ENCODE assay signal across 21 cellular contexts in the genomic region with DNA sequence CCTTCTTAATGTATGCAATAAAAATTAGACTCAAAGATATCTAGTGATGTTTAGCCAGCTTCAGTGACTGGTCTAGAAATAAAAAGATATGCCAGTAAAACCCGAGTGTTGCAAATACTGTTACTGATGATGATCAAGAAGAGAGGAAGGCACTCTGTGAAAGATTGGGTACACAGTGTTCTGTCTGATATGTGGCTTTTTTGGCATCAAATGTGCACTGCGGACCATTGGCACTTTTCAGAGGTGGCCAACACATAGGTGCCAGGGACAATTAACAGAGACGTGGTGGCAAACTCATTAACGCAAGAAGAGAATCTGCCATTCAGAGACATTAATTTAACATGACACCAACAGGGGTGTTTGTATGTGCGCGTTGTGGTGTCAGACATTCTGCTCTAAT.
DNase-seq lines count a peak whose midpoint lies in the region; ATAC-seq and TF ChIP-seq lines count a peak whose summit lies in the region.
"Had no signal": no experiment of that assay in that cellular context is flagged by ENCODE, and none has a peak within 500 bp of the region (broad histone marks: within the 10 kb centered on the region; RNA-seq: fewer than 3 reads in every experiment).

No MANE protein-coding gene starts in this region.

- no peak overlapping the region for H3K27ac ChIP-seq in left ventricle myocardium inferior (replicated peaks)
- H3K27ac ChIP-seq in osteoblast (ENCODE audit: low read depth, low read length), result no peak overlapping the region
- H3K27ac ChIP-seq: A549; BLaER1 treated with 17β-estradiol and CSF1 and Interleukin-3, amounts not matched to agents 10 nM and 100 nM had no signal

- intact Hi-C loops in Right ventricle myocardium inferior (cut with DNase I), result no loop called here
- intact Hi-C loops in left ventricle myocardium inferior (cut with micrococcal nuclease), result no loop called here
- intact Hi-C loops in left cardiac atrium (cut with DNase I), result no loop called here

- H3K9me3 ChIP-seq in left ventricle myocardium inferior (replicated peaks) (no peaks in the 10 kb centered on the region), osteoblast (ENCODE audit: low read depth, low read length) (no peaks in the 10 kb centered on the region)
- H3K9me3 ChIP-seq: A549; BE2C; BLaER1 treated with 17β-estradiol and CSF1 and Interleukin-3, amounts not matched to agents 10 nM and 100 nM had no signal

- H3K4me3 ChIP-seq in left ventricle myocardium inferior (no peak overlapping the region), osteoblast (ENCODE audit: insufficient read depth, low read length) (no peak overlapping the region)
- H3K4me3 ChIP-seq: A549; BLaER1 treated with 17β-estradiol and CSF1 and Interleukin-3, amounts not matched to agents 10 nM and 100 nM; GM23338 had no signal

- no peak overlapping the region for H2AFZ ChIP-seq in osteoblast (ENCODE audit: low read length)
- H2AFZ ChIP-seq: GM23338 had no signal

- DNase-seq in Right ventricle myocardium inferior (ENCODE audit: missing footprints), result no peak
- no peak for DNase-seq in left ventricle myocardium inferior
- peak; percentile 37 for DNase-seq in G401 (ENCODE audit: low spot score)
- no peak for DNase-seq in left cardiac atrium
- peak; percentile 44 for DNase-seq in osteoblast (ENCODE audit: insufficient read length, low spot score, missing footprints)
- DNase-seq: 8988T; ACHN; AML-193; BE2C; CD4-positive, alpha-beta T cell; CD8-positive, alpha-beta memory T cell; DMS 273 treated with DMSO at 0.1 percent for 48 hours; EL; GF-D8; H9 had no signal

- no peaks in the 10 kb centered on the region for H3K27me3 ChIP-seq in left ventricle myocardium inferior (ENCODE audit: low read depth)
- H3K27me3 ChIP-seq in osteoblast (ENCODE audit: insufficient read depth, low read length), result no peaks in the 10 kb centered on the region
- H3K27me3 ChIP-seq: BE2C; BLaER1 treated with 17β-estradiol and CSF1 and Interleukin-3, amounts not matched to agents 10 nM and 100 nM had no signal

- no peaks in the 10 kb centered on the region for H4K20me1 ChIP-seq in osteoblast (ENCODE audit: insufficient read depth, low read length)
- H4K20me1 ChIP-seq: BLaER1 treated with 17β-estradiol and CSF1 and Interleukin-3, amounts not matched to agents 10 nM and 100 nM had no signal

- no peaks in the 10 kb centered on the region for H3K79me2 ChIP-seq in osteoblast (ENCODE audit: insufficient read depth, low read length)

- ATAC-seq in Right ventricle myocardium inferior, result peak; percentile 66
- ATAC-seq in left cardiac atrium, result peak; percentile 78 to 84
- no peak for ATAC-seq in HG02884 (IDR thresholded peaks at IDR 0.05; ENCODE audit: unreplicated experiment)
- no peak for ATAC-seq in HG03175 (IDR thresholded peaks at IDR 0.05; ENCODE audit: unreplicated experiment)
- ATAC-seq: A549, GM23338, HCT116 had no signal

- no peak overlapping the region for H3K4me2 ChIP-seq in osteoblast (ENCODE audit: insufficient read depth, low read length)
- H3K4me2 ChIP-seq: A549; BLaER1 treated with 17β-estradiol and CSF1 and Interleukin-3, amounts not matched to agents 10 nM and 100 nM; GM23338 had no signal

- H3K36me3 ChIP-seq in left ventricle myocardium inferior (no peaks in the 10 kb centered on the region), osteoblast (ENCODE audit: insufficient read depth, low read length) (no peaks in the 10 kb centered on the region)
- H3K36me3 ChIP-seq: BE2C; BLaER1 treated with 17β-estradiol and CSF1 and Interleukin-3, amounts not matched to agents 10 nM and 100 nM had no signal

- peaks cover 10% of the 10 kb centered on the region for H3K4me1 ChIP-seq in left ventricle myocardium inferior
- H3K4me1 ChIP-seq in osteoblast (ENCODE audit: insufficient read depth, low read length), result no peaks in the 10 kb centered on the region
- H3K4me1 ChIP-seq: A549; BE2C; BLaER1 treated with 17β-estradiol and CSF1 and Interleukin-3, amounts not matched to agents 10 nM and 100 nM had no signal

- TF ChIP-seq CTCF in left ventricle myocardium inferior (IDR thresholded peaks at IDR 0.05; ENCODE audit: borderline replicate concordance), result no peak
- TF ChIP-seq CTCF in osteoblast (IDR thresholded peaks at IDR 0.05; ENCODE audit: extremely low read depth, low read depth, low read length), result no peak

- in situ Hi-C loops in G401 (cut with HindIII; ENCODE audit: low sequenced_read_pairs), result no loop called here

Comparison
In these comparisons a context has a peak if more than half of its experiments do, and no peak if none do; other contexts are left out.
1. ATAC-seq: peak in Right ventricle myocardium inferior (single experiment) and left cardiac atrium (2 of 2); none in HG02884 (single experiment) and HG03175 (single experiment).
2. DNase-seq: peak in G401 (single experiment) and osteoblast (single experiment); none in Right ventricle myocardium inferior (single experiment), left ventricle myocardium inferior (single experiment) and left cardiac atrium (single experiment).